In genomic region chr12:90515199-90516175, GRCh38 we compare ENCODE assay signal across 10 cellular contexts.
A peak's percentile ranks its signal among the peaks of the same experiment; 100 is the strongest.
DNase-seq lines count a peak whose midpoint lies in the region; ATAC-seq lines count a peak whose summit lies in the region.
"Had no signal": no experiment of that assay in that cellular context is flagged by ENCODE, and none has a peak within 500 bp of the region (broad histone marks: within the 10 kb centered on the region; RNA-seq: fewer than 3 reads in every experiment).

No MANE protein-coding gene starts in this region.

- peak; percentile 50 for DNase-seq in fibroblast of peridontal ligament (ENCODE audit: extremely low read depth)
- DNase-seq in midbrain (lab: John Stamatoyannopoulos, UW) = no peak
- DNase-seq in Ammon's horn (ENCODE audit: low spot score) = no peak
- DNase-seq in NCI-H446 treated with DMSO at 0.1 percent for 48 hours (lab: John Stamatoyannopoulos, UW) = no peak
- no peak for DNase-seq in foreskin melanocyte
- DNase-seq: activated B cell treated with CpG ODN at 0.5 μM for 24 hours, NCI-H2107 had no signal

- peak; percentile 94 for ATAC-seq in GM18498 (IDR thresholded peaks at IDR 0.05; ENCODE audit: unreplicated experiment)
- ATAC-seq in GM21447 (IDR thresholded peaks at IDR 0.05; ENCODE audit: unreplicated experiment) = peak; percentile 97
- ATAC-seq in HG03432 (IDR thresholded peaks at IDR 0.05; ENCODE audit: unreplicated experiment) = peak; percentile 99
